In the genomic region with DNA sequence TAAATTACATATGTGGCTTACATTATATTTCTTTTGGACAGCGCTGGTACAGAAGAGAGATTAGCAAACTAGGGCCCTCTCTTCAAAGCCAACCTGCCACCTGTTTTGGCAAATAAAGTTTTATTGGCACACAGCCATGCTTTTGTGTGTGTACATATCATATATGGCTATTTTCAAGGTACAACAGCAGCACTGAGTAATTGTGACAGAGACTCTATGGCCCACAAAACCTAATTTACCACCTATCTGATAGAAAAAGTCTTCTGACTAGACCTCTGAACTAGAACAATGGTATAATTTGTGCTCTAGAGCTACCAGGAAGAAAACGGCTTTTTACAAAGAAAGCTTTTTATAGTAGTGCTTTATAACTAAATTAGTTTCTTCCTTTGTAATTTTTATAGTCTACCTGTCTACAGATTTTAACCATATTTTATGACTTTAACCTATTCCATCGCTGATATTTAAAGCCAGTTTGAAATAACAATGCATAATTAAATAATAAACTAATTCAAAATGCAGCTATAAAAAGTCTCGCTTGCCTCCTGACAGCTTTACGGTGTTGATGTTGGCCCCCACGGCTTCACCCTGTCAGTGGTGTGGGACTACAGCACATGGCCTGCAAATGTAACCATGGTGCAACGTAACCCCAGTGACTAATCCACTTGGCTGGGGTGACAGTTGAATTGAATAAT, we compare ENCODE assay signal across 16 cellular contexts. TPM values are rescaled to one million over a fixed set of nuclear protein-coding genes. Genes with fewer than 3 reads are reported as not detected.
DNase-seq lines count a peak whose midpoint lies in the region; ATAC-seq, FAIRE-seq and TF ChIP-seq lines count a peak whose summit lies in the region.
"Had no signal": no experiment of that assay in that cellular context is flagged by ENCODE, and none has a peak within 500 bp of the region (broad histone marks: within the 10 kb centered on the region; RNA-seq: fewer than 3 reads in every experiment).

No MANE protein-coding gene starts in this region.

- 90% methylated on average over 7 of the region's 7 CpGs for WGBS in K562 (ENCODE audit: insufficient coverage, low coverage, missing lambda C conversion rate)

- no peak for TF ChIP-seq POLR2A in K562 (conservative IDR thresholded peaks at IDR 0.05)

- H4K20me1 ChIP-seq in K562 (replicated peaks; ENCODE audit: control insufficient read depth, insufficient read depth, low read length) (no peaks in the 10 kb centered on the region), neural progenitor cell (ENCODE audit: low read depth) (no peaks in the 10 kb centered on the region)

- H2AFZ ChIP-seq in K562 (ENCODE audit: low read depth, low read length) (no peak overlapping the region), neural progenitor cell (replicated peaks) (no peak overlapping the region)

- no peak overlapping the region for H3K27ac ChIP-seq in K562 (ENCODE audit: extremely low read depth, low read depth, low read length)
- H3K27ac ChIP-seq in neural progenitor cell = no peak overlapping the region
- H3K27ac ChIP-seq: right atrium auricular region, tibial nerve had no signal

- H3K36me3 ChIP-seq in K562 (ENCODE audit: control insufficient read depth, insufficient read depth, low read length) = peaks cover 32% of the 10 kb centered on the region
- H3K36me3 ChIP-seq in neural progenitor cell = peaks cover 7% of the 10 kb centered on the region

- FAIRE-seq in K562 (lab: Jason Lieb, UNC) = no peak

- in situ Hi-C loops in K562 (cut with MboI) = no loop called here

- H3K4me1 Mint-ChIP-seq in neural progenitor cell = peaks cover 6% of the 10 kb centered on the region
- H3K4me1 Mint-ChIP-seq: activated naive CD8-positive, alpha-beta T cell treated with anti-CD3 and anti-CD28 coated beads, Interleukin-2, amount 50 U/mL, for 24 hours had no signal

- no peak for TF ChIP-seq EP300 in K562 (IDR thresholded peaks at IDR 0.05; ENCODE audit: low read length)

- ATAC-seq in K562 (0 out of 3 replicates have a peak, but pooled peaks have one; percentile 26), GM21526 (IDR thresholded peaks at IDR 0.05; ENCODE audit: low FRiP score, unreplicated experiment) (no peak), HG03460 (IDR thresholded peaks at IDR 0.05; ENCODE audit: unreplicated experiment) (no peak)
- ATAC-seq: activated naive CD8-positive, alpha-beta T cell treated with anti-CD3 and anti-CD28 coated beads, Interleukin-2, amount 50 U/mL, for 24 hours; effector memory CD8-positive, alpha-beta T cell had no signal

- H3K27ac Mint-ChIP-seq in neural progenitor cell = peak overlapping the region; percentile 54
- H3K27ac Mint-ChIP-seq: activated naive CD8-positive, alpha-beta T cell treated with anti-CD3 and anti-CD28 coated beads, Interleukin-2, amount 50 U/mL, for 24 hours; CD4-positive, alpha-beta T cell; effector memory CD8-positive, alpha-beta T cell; T-helper 1 cell treated with Interleukin-12 subunit alpha and Interleukin-12 subunit beta and Interleukin-4 antibody, amounts not matched to agents 30 μg/mL and 1 μg/mL, for 36 hours had no signal

- H3K27me3 Mint-ChIP-seq in neural progenitor cell (ENCODE audit: insufficient read depth, low read depth) = no peaks in the 10 kb centered on the region
- H3K27me3 Mint-ChIP-seq: activated naive CD8-positive, alpha-beta T cell treated with anti-CD3 and anti-CD28 coated beads, Interleukin-2, amount 50 U/mL, for 24 hours; CD4-positive, alpha-beta T cell; effector memory CD8-positive, alpha-beta T cell had no signal

- TF ChIP-seq RAD21 in K562 (CRISPR knock-in tag; conservative IDR thresholded peaks at IDR 0.05 in 1 of 2, IDR thresholded peaks at IDR 0.05 in 1 of 2) = no peak

- intact Hi-C loops in K562 (cut with micrococcal nuclease) = no loop called here

- H3K4me3 ChIP-seq in K562 = no peak overlapping the region
- no peak overlapping the region for H3K4me3 ChIP-seq in neural progenitor cell
- H3K4me3 ChIP-seq: right atrium auricular region, tibial nerve had no signal

- H3K27me3 ChIP-seq in K562 (ENCODE audit: control insufficient read depth in 2 of 2, insufficient read depth in 2 of 2, low read length in 2 of 2) (no peaks in the 10 kb centered on the region), neural progenitor cell (no peaks in the 10 kb centered on the region)
- H3K27me3 ChIP-seq: right atrium auricular region, tibial nerve had no signal

- no peaks in the 10 kb centered on the region for H3F3A ChIP-seq in neural progenitor cell (ENCODE audit: low read depth)

- TF ChIP-seq CTCF in K562 (IDR thresholded peaks at IDR 0.05 in 2 of 3, conservative IDR thresholded peaks at IDR 0.05 in 1 of 3; ENCODE audit: insufficient read depth in 2 of 3, low read depth in 1 of 3, low read length in 3 of 3) = no peak
- no peak for TF ChIP-seq CTCF in neural progenitor cell (IDR thresholded peaks at IDR 0.05)

- BruUV-seq in K562 (replicated peaks; lab: Mats Ljungman, UMichigan) = no TSS peak

- H3K9me1 ChIP-seq in K562 (ENCODE audit: control insufficient read depth, insufficient read depth, low read length) = no peaks in the 10 kb centered on the region

- H3K4me2 ChIP-seq in K562 (ENCODE audit: insufficient read depth, low read length) = no peak overlapping the region
- no peak overlapping the region for H3K4me2 ChIP-seq in neural progenitor cell

- no peaks in the 10 kb centered on the region for H3K79me2 ChIP-seq in K562 (ENCODE audit: control insufficient read depth, insufficient read depth, low read length)
- H3K79me2 ChIP-seq in neural progenitor cell (ENCODE audit: low read depth) = no peaks in the 10 kb centered on the region

- CTCF ChIA-PET in K562 (lab: Yijun Ruan, JAX; ENCODE audit: low intra/inter-chr PET ratio) = no interaction called here

- H3K9me3 Mint-ChIP-seq in neural progenitor cell = no peaks in the 10 kb centered on the region
- H3K9me3 Mint-ChIP-seq: activated naive CD8-positive, alpha-beta T cell treated with anti-CD3 and anti-CD28 coated beads, Interleukin-2, amount 50 U/mL, for 24 hours; CD4-positive, alpha-beta T cell; effector memory CD8-positive, alpha-beta T cell; T-helper 1 cell treated with Interleukin-12 subunit alpha and Interleukin-12 subunit beta and Interleukin-4 antibody, amounts not matched to agents 30 μg/mL and 1 μg/mL, for 36 hours had no signal

- peak; percentile 46 for DNase-seq in D341Med (ENCODE audit: low spot score)
- peak; percentile 17 for DNase-seq in LHCN-M2 (ENCODE audit: low read depth)
- DNase-seq in K562 (ENCODE audit: extremely low read depth in 1 of 4, low spot score in 3 of 4) = no peak
- DNase-seq in neural progenitor cell (ENCODE audit: low spot score) = no peak
- DNase-seq in NCI-H1417 (lab: John Stamatoyannopoulos, UW) = no peak
- no peak for DNase-seq in stimulated activated CD4-positive, alpha-beta T cell treated with anti-CD3 and anti-CD28 coated beads, Interleukin-15, amount 100 ng/mL, for 24 hours
- DNase-seq: activated naive CD8-positive, alpha-beta T cell treated with anti-CD3 and anti-CD28 coated beads, Interleukin-2, amount 50 U/mL, for 24 hours; CD4-positive, alpha-beta T cell; effector memory CD8-positive, alpha-beta T cell; midbrain; MV-4-11 had no signal

- H3K9ac ChIP-seq in K562 (ENCODE audit: insufficient read depth in 1 of 2, low read depth in 2 of 2, low read length in 2 of 2) = no peak overlapping the region
- H3K9ac ChIP-seq in neural progenitor cell = no peak overlapping the region

- H3K9me3 ChIP-seq in K562 (replicated peaks; ENCODE audit: control insufficient read depth, insufficient read depth, low read depth, low read length) (no peaks in the 10 kb centered on the region), neural progenitor cell (ENCODE audit: low read depth) (no peaks in the 10 kb centered on the region)
- H3K9me3 ChIP-seq: right atrium auricular region, tibial nerve had no signal

- POLR2A ChIA-PET in K562 (lab: Yijun Ruan, JAX) = interaction anchor here (1.3 to 2.0 kb wide), 4 partner anchors 10 to 20 kb away, joined by 3 to 8 read pairs (median 6); no protein-coding TSS in a partner anchor

- H3K4me1 ChIP-seq in K562 (replicated peaks in 1 of 2; ENCODE audit: control insufficient read depth in 2 of 2, insufficient read depth in 2 of 2, low read length in 2 of 2) = peaks cover 0 to 4% of the 10 kb centered on the region in 2 experiments; a peak in 1 of 5 replicates
- no peaks in the 10 kb centered on the region for H3K4me1 ChIP-seq in neural progenitor cell
- H3K4me1 ChIP-seq: right atrium auricular region, tibial nerve had no signal

- H3K36me3 Mint-ChIP-seq in neural progenitor cell = peaks cover 7% of the 10 kb centered on the region

- H3K4me3 Mint-ChIP-seq in neural progenitor cell = no peak overlapping the region
- H3K4me3 Mint-ChIP-seq: activated naive CD8-positive, alpha-beta T cell treated with anti-CD3 and anti-CD28 coated beads, Interleukin-2, amount 50 U/mL, for 24 hours; CD4-positive, alpha-beta T cell; effector memory CD8-positive, alpha-beta T cell; T-helper 1 cell treated with Interleukin-12 subunit alpha and Interleukin-12 subunit beta and Interleukin-4 antibody, amounts not matched to agents 30 μg/mL and 1 μg/mL, for 36 hours had no signal

RNA-seq across cellular contexts. Expression of a gene that starts 17.7 kb away (rescaled TPM):
- total RNA-seq in LHCN-M2 (2014; rRNA removed) = 13.0 and 15.7 TPM in 2 replicates
- polyA plus RNA-seq in LHCN-M2 (2012) = 4.8 TPM
- 95.7 and 203 TPM in 2 replicates for total RNA-seq in K562 (2011; cell fraction: chromatin; rRNA removed; ENCODE audit: low replicate concordance)
- total RNA-seq in K562 (2011; cell fraction: nucleolus; rRNA removed) = 66.5 and 77.7 TPM in 2 replicates
- total RNA-seq in K562 (2011; cell fraction: nucleoplasm; rRNA removed) = 69.9 and 110 TPM in 2 replicates
- 18.8 and 39.7 TPM in 2 replicates for total RNA-seq in K562 (2014; rRNA removed)
- 22.0 and 33.9 TPM in 2 replicates for total RNA-seq in K562 (2014; rRNA removed; fragmentation: Illumina TruSeq; extraction: Trizol)
- total RNA-seq in K562 (2015; rRNA removed; fragmentation: Illumina TruSeq; extraction: Trizol) = 19.4 and 20.8 TPM in 2 replicates
- total RNA-seq in K562 (2021) = 35.2 and 39.2 TPM in 2 replicates
- 37.2 and 38.3 TPM in 2 replicates for polyA plus RNA-seq in K562 (2011; rRNA removed)
- 29.9 and 36.1 TPM in 2 replicates for polyA plus RNA-seq in K562 (2011; cell fraction: cytosol; rRNA removed)
- 148 and 257 TPM in 2 replicates for polyA plus RNA-seq in K562 (2011; cell fraction: nucleus; rRNA removed)
- 13.8 and 24.8 TPM in 2 replicates for polyA plus RNA-seq in K562 (2012)
- polyA plus RNA-seq in K562 (2014; fragmentation: Illumina TruSeq; extraction: Trizol) = 25.0 and 31.5 TPM in 2 replicates
- 1 to 10 TPM; 4.7 to 6.0 TPM for polyA plus RNA-seq in K562 (2014; fragmentation: Nextera tagmentation; extraction: Ambion mirVana)
- 30.8 and 32.0 TPM in 2 replicates for polyA plus RNA-seq in K562 (2014; rRNA removed)
- 77.5 and 87.2 TPM in 2 replicates for polyA minus RNA-seq in K562 (2011; rRNA and poly(A)+ RNA removed)
- 28.4 and 34.1 TPM in 2 replicates for polyA minus RNA-seq in K562 (2011; cell fraction: cytosol; rRNA and poly(A)+ RNA removed)
- 93.3 and 118 TPM in 2 replicates for polyA minus RNA-seq in K562 (2011; cell fraction: nucleus; rRNA and poly(A)+ RNA removed)
- 49.9 and 83.1 TPM in 2 replicates for total RNA-seq in neural progenitor cell (ENCODE audit: low replicate concordance)

RNA-seq across cellular contexts. Expression of a gene that starts 42.4 kb away (rescaled TPM):
- 6.4 and 8.7 TPM in 2 replicates for total RNA-seq in LHCN-M2 (2014; rRNA removed)
- 2.8 TPM for polyA plus RNA-seq in LHCN-M2 (2012)
- 20.4 and 74.7 TPM in 2 replicates for total RNA-seq in K562 (2011; cell fraction: chromatin; rRNA removed; ENCODE audit: low replicate concordance)
- total RNA-seq in K562 (2011; cell fraction: nucleolus; rRNA removed) = 9.5 and 13.7 TPM in 2 replicates
- 27.4 and 35.9 TPM in 2 replicates for total RNA-seq in K562 (2011; cell fraction: nucleoplasm; rRNA removed)
- 7.8 and 9.2 TPM in 2 replicates for total RNA-seq in K562 (2014; rRNA removed)
- total RNA-seq in K562 (2014; rRNA removed; fragmentation: Illumina TruSeq; extraction: Trizol) = 10.4 and 11.8 TPM in 2 replicates
- total RNA-seq in K562 (2015; rRNA removed; fragmentation: Illumina TruSeq; extraction: Trizol) = 9.5 and 10.1 TPM in 2 replicates
- total RNA-seq in K562 (2021) = 15.1 and 18.1 TPM in 2 replicates
- 22.4 and 25.0 TPM in 2 replicates for polyA plus RNA-seq in K562 (2011; rRNA removed)
- polyA plus RNA-seq in K562 (2011; cell fraction: cytosol; rRNA removed) = 6.0 and 11.1 TPM in 2 replicates
- 17.7 and 20.0 TPM in 2 replicates for polyA plus RNA-seq in K562 (2011; cell fraction: nucleus; rRNA removed)
- polyA plus RNA-seq in K562 (2012) = 7.5 and 8.7 TPM in 2 replicates
- 16.8 and 17.8 TPM in 2 replicates for polyA plus RNA-seq in K562 (2014; fragmentation: Illumina TruSeq; extraction: Trizol)
- 1 to 10 TPM; 2.9 to 3.2 TPM for polyA plus RNA-seq in K562 (2014; fragmentation: Nextera tagmentation; extraction: Ambion mirVana)
- polyA plus RNA-seq in K562 (2014; rRNA removed) = 11.2 and 12.0 TPM in 2 replicates
- 45.8 and 57.4 TPM in 2 replicates for polyA minus RNA-seq in K562 (2011; rRNA and poly(A)+ RNA removed)
- 12.8 and 13.5 TPM in 2 replicates for polyA minus RNA-seq in K562 (2011; cell fraction: cytosol; rRNA and poly(A)+ RNA removed)
- 18.2 and 29.5 TPM in 2 replicates for polyA minus RNA-seq in K562 (2011; cell fraction: nucleus; rRNA and poly(A)+ RNA removed)
- total RNA-seq in neural progenitor cell (ENCODE audit: low replicate concordance) = 13.0 and 22.4 TPM in 2 replicates

Comparison
In these comparisons a context has a peak if more than half of its experiments do, and no peak if none do; other contexts are left out.
1. DNase-seq: peak in D341Med (single experiment) and LHCN-M2 (single experiment); none in K562 (0 of 4), neural progenitor cell (single experiment), NCI-H1417 (0 of 3) and stimulated activated CD4-positive, alpha-beta T cell treated with anti-CD3 and anti-CD28 coated beads, Interleukin-15, amount 100 ng/mL, for 24 hours (single experiment).